18 cellular contexts compared by ENCODE assay signal in genomic region chr3:16486201-16486600, GRCh38. TPM values are rescaled to one million over a fixed set of nuclear protein-coding genes. Genes with fewer than 3 reads are reported as not detected.
DNase-seq lines count a peak whose midpoint lies in the region; ATAC-seq and TF ChIP-seq lines count a peak whose summit lies in the region.
"Had no signal": no experiment of that assay in that cellular context is flagged by ENCODE, and none has a peak within 500 bp of the region (broad histone marks: within the 10 kb centered on the region; RNA-seq: fewer than 3 reads in every experiment).

No MANE protein-coding gene starts in this region.

- peaks cover 30% of the 10 kb centered on the region for H3K9me1 ChIP-seq in IMR-90 (ENCODE audit: insufficient read depth, low read length)

- H3K27me3 ChIP-seq in IMR-90 (ENCODE audit: control insufficient read depth, insufficient read depth, low read length) (no peaks in the 10 kb centered on the region), spleen (replicated peaks in 1 of 7) (no peaks in the 10 kb centered on the region)
- H3K27me3 ChIP-seq: tibial nerve had no signal

- peak overlapping the region; percentile 15 for H3K27ac Mint-ChIP-seq in activated T-cell treated with anti-CD3 and anti-CD28 coated beads, Interleukin-2, amount 50 U/mL, for 72 hours
- H3K27ac Mint-ChIP-seq in activated naive CD8-positive, alpha-beta T cell treated with anti-CD3 and anti-CD28 coated beads, Interleukin-2, amount 10 ng/mL, durations not matched to agents 7 days and 5 days = peak overlapping the region; percentile 27
- H3K27ac Mint-ChIP-seq: CD14-positive monocyte, progenitor cell of endocrine pancreas had no signal

- 100% methylated on average over 2 of the region's 2 CpGs; no CpG with 5 or more reads in 1 of the 2 experiments for WGBS in IMR-90 (ENCODE audit: extremely low coverage in 2 of 2, insufficient read length in 1 of 2), 2 experiments
- WGBS in spleen, 5 donors = 78 to 98% (median 87%) methylated on average over 2 of the region's 2 CpGs

- CTCF ChIA-PET in IMR-90 (lab: Yijun Ruan, JAX) = no interaction called here

- dilution Hi-C loops in IMR-90 (cut with HindIII; ENCODE audit: low sequenced_read_pairs, unreplicated experiment) = no loop called here

- H3K4ac ChIP-seq in IMR-90 (ENCODE audit: low read depth, low read length) = peak overlapping the region; percentile 79

- H3K4me1 Mint-ChIP-seq in activated T-cell treated with anti-CD3 and anti-CD28 coated beads, Interleukin-2, amount 50 U/mL, for 72 hours (ENCODE audit: low read depth) = peaks cover 79% of the 10 kb centered on the region
- peaks cover 48% of the 10 kb centered on the region for H3K4me1 Mint-ChIP-seq in activated naive CD8-positive, alpha-beta T cell treated with anti-CD3 and anti-CD28 coated beads, Interleukin-2, amount 10 ng/mL, durations not matched to agents 7 days and 5 days

- H3K4me3 ChIP-seq in IMR-90 (ENCODE audit: insufficient read depth, low read depth, low read length) (no peak overlapping the region), spleen (no peak overlapping the region)
- H3K4me3 ChIP-seq: tibial nerve had no signal

- H3K9me3 ChIP-seq in IMR-90 (ENCODE audit: control insufficient read depth, insufficient read depth, low read length) (no peaks in the 10 kb centered on the region), spleen (no peaks in the 10 kb centered on the region)
- H3K9me3 ChIP-seq: tibial nerve had no signal

- peak overlapping the region; percentile 29 for H2AK9ac ChIP-seq in IMR-90 (replicated peaks; ENCODE audit: low read depth, low read length, poor library complexity)

- intact Hi-C loops in IMR-90 (cut with micrococcal nuclease) (no loop called here), spleen (cut with DNase I; ENCODE audit: low total_unique reads) (no loop called here)

- no peak for TF ChIP-seq POLR2A in IMR-90 (IDR thresholded peaks at IDR 0.05; ENCODE audit: low read depth, low read length)
- no peak for TF ChIP-seq POLR2A in spleen (IDR thresholded peaks at IDR 0.05)

- H3K14ac ChIP-seq in IMR-90 (replicated peaks; ENCODE audit: low read depth, low read length) = peak overlapping the region; percentile 60

- peak overlapping the region in 1 of 2 experiments; percentile 47; a peak in 1 of 4 replicates for H4K8ac ChIP-seq in IMR-90 (ENCODE audit: low read depth in 2 of 2, low read length in 2 of 2)

- peaks cover 9% of the 10 kb centered on the region; the same call in 1 of the 2 replicates for H4K20me1 ChIP-seq in IMR-90 (ENCODE audit: insufficient read depth, low read length)

- no peak overlapping the region for H2AFZ ChIP-seq in IMR-90 (replicated peaks; ENCODE audit: low read length, poor library complexity)

- H2BK5ac ChIP-seq in IMR-90 (ENCODE audit: low read depth, low read length, poor library complexity, severe bottlenecking) = peak overlapping the region; percentile 15

- H3K36me3 ChIP-seq in IMR-90 (ENCODE audit: control insufficient read depth, insufficient read depth, low read length) (peaks cover 14% of the 10 kb centered on the region), spleen (peaks cover 0 to 50% (median 2%) of the 10 kb centered on the region in 6 donors)

- H2BK15ac ChIP-seq in IMR-90 (ENCODE audit: low read depth, low read length) = peak overlapping the region; percentile 53; the same call in 1 of the 3 replicates

- TF ChIP-seq RAD21 in IMR-90 (IDR thresholded peaks at IDR 0.05; ENCODE audit: low read length) = no peak

- peak overlapping the region; percentile 71; the same call in 1 of the 2 replicates for H2AK5ac ChIP-seq in IMR-90 (ENCODE audit: low read depth, low read length)

- no peak overlapping the region for H3K56ac ChIP-seq in IMR-90 (ENCODE audit: extremely low read depth, insufficient read depth, low read length)

- POLR2A ChIA-PET in IMR-90 (lab: Charles Lee; ENCODE audit: unreplicated experiment) = interaction anchor here (0.6 kb wide), 1 partner anchor 139 kb away, joined by 3 read pairs; no protein-coding TSS in a partner anchor
- POLR2A ChIA-PET in activated naive CD8-positive, alpha-beta T cell treated with anti-CD3 and anti-CD28 coated beads, Interleukin-2, amount 10 ng/mL, durations not matched to agents 7 days and 5 days (lab: Charles Lee) = no interaction called here

- peak overlapping the region; percentile 64 for H2BK120ac ChIP-seq in IMR-90 (ENCODE audit: low read depth, low read length)

- no peaks in the 10 kb centered on the region for H3K9me3 Mint-ChIP-seq in activated T-cell treated with anti-CD3 and anti-CD28 coated beads, Interleukin-2, amount 50 U/mL, for 72 hours
- H3K9me3 Mint-ChIP-seq in activated naive CD8-positive, alpha-beta T cell treated with anti-CD3 and anti-CD28 coated beads, Interleukin-2, amount 10 ng/mL, durations not matched to agents 7 days and 5 days = no peaks in the 10 kb centered on the region
- H3K9me3 Mint-ChIP-seq: CD14-positive monocyte had no signal

- in situ Hi-C loops in IMR-90 (cut with MboI; ENCODE audit: low sequenced_read_pairs) = no loop called here

- DNase-seq in activated T-cell treated with anti-CD3 and anti-CD28 coated beads, Interleukin-2, amount 50 U/mL, for 72 hours = no peak
- DNase-seq in activated T-cell treated with anti-CD3 and anti-CD28 coated beads, Interleukin-2, amount 50 U/mL, for 1 hour = no peak
- no peak for DNase-seq in IMR-90
- DNase-seq in activated naive CD8-positive, alpha-beta T cell treated with anti-CD3 and anti-CD28 coated beads, Interleukin-2, amount 10 ng/mL, durations not matched to agents 7 days and 5 days = no peak
- no peak for DNase-seq in spleen
- no peak for DNase-seq in NCI-H1092 (lab: John Stamatoyannopoulos, UW)
- no peak for DNase-seq in midbrain (lab: John Stamatoyannopoulos, UW)
- DNase-seq: DMS53; mesendoderm; NCI-H1105 treated with DMSO at 0.1 percent for 48 hours; NCI-H524 treated with DMSO at 0.1 percent for 48 hours; stimulated activated naive CD4-positive, alpha-beta T cell had no signal

- H3K27me3 Mint-ChIP-seq in activated T-cell treated with anti-CD3 and anti-CD28 coated beads, Interleukin-2, amount 50 U/mL, for 72 hours (ENCODE audit: low read depth) = no peaks in the 10 kb centered on the region
- H3K27me3 Mint-ChIP-seq in activated naive CD8-positive, alpha-beta T cell treated with anti-CD3 and anti-CD28 coated beads, Interleukin-2, amount 10 ng/mL, durations not matched to agents 7 days and 5 days = no peaks in the 10 kb centered on the region

- peaks cover 29% of the 10 kb centered on the region for H3K4me1 ChIP-seq in IMR-90 (ENCODE audit: control insufficient read depth, insufficient read depth, low read length)
- peaks cover 20 to 54% (median 35%) of the 10 kb centered on the region in 6 donors for H3K4me1 ChIP-seq in spleen

- H3K36me3 Mint-ChIP-seq in activated T-cell treated with anti-CD3 and anti-CD28 coated beads, Interleukin-2, amount 50 U/mL, for 72 hours (ENCODE audit: insufficient read depth in 2 of 2) = peaks cover 26 to 43% of the 10 kb centered on the region in 2 donors
- peaks cover 59% of the 10 kb centered on the region for H3K36me3 Mint-ChIP-seq in activated naive CD8-positive, alpha-beta T cell treated with anti-CD3 and anti-CD28 coated beads, Interleukin-2, amount 10 ng/mL, durations not matched to agents 7 days and 5 days

- peak overlapping the region; percentile 54; the same call in 1 of the 2 replicates for H4K5ac ChIP-seq in IMR-90 (ENCODE audit: low read depth, low read length)

- H3K4me2 ChIP-seq in IMR-90 (ENCODE audit: low read depth, low read length) = no peak overlapping the region

- H3K18ac ChIP-seq in IMR-90 (ENCODE audit: low read depth, low read length) = peak overlapping the region; percentile 14; the same call in 1 of the 2 replicates

- peak overlapping the region in 1 of 2 donors; percentile 18 for H3K4me3 Mint-ChIP-seq in activated T-cell treated with anti-CD3 and anti-CD28 coated beads, Interleukin-2, amount 50 U/mL, for 72 hours
- no peak overlapping the region for H3K4me3 Mint-ChIP-seq in activated naive CD8-positive, alpha-beta T cell treated with anti-CD3 and anti-CD28 coated beads, Interleukin-2, amount 10 ng/mL, durations not matched to agents 7 days and 5 days
- H3K4me3 Mint-ChIP-seq: CD14-positive monocyte had no signal

- no peak for TF ChIP-seq CTCF in IMR-90 (conservative IDR thresholded peaks at IDR 0.05; ENCODE audit: low read depth, low read length)
- no peak for TF ChIP-seq CTCF in spleen (IDR thresholded peaks at IDR 0.05 in 8 of 11, conservative IDR thresholded peaks at IDR 0.05 in 3 of 11)

- H3K9ac ChIP-seq in IMR-90 (ENCODE audit: low read depth, low read length) = no peak overlapping the region

- peaks cover 32 to 76% of the 10 kb centered on the region in 2 experiments for H3K79me1 ChIP-seq in IMR-90 (ENCODE audit: low read depth in 1 of 2, low read length in 2 of 2)

- no peak overlapping the region for H3K27ac ChIP-seq in IMR-90 (ENCODE audit: insufficient read depth, low read length)
- peak overlapping the region in 5 of 8 donors; percentile 22 to 76 (median 66) for H3K27ac ChIP-seq in spleen

- H3K23ac ChIP-seq in IMR-90 (ENCODE audit: low read depth, low read length) = peak overlapping the region; percentile 72; the same call in 1 of the 2 replicates

- no TSS peak for BruUV-seq in IMR-90 (replicated peaks; lab: Mats Ljungman, UMichigan)

- H4K91ac ChIP-seq in IMR-90 (ENCODE audit: insufficient read depth, low read depth, low read length) = peak overlapping the region; percentile 51

- ATAC-seq in activated T-cell treated with anti-CD3 and anti-CD28 coated beads, Interleukin-2, amount 50 U/mL, for 72 hours (replicated peaks in 1 of 2) = no peak
- ATAC-seq in IMR-90 (ENCODE audit: low read depth) (no peak), HG03460 (IDR thresholded peaks at IDR 0.05; ENCODE audit: unreplicated experiment) (no peak)
- no peak for ATAC-seq in activated naive CD8-positive, alpha-beta T cell treated with anti-CD3 and anti-CD28 coated beads, Interleukin-2, amount 10 ng/mL, durations not matched to agents 7 days and 5 days (ENCODE audit: low read depth)
- ATAC-seq: esophagus mucosa, HCT116 had no signal

- H2BK20ac ChIP-seq in IMR-90 (ENCODE audit: low read depth, low read length) = peak overlapping the region; percentile 44; the same call in 1 of the 2 replicates

TF ChIP-seq in IMR-90, 13 proteins besides CTCF, POLR2A, EP300 and RAD21 (continues in another document):
- TF ChIP-seq MAZ (IDR thresholded peaks at IDR 0.05; ENCODE audit: borderline replicate concordance, low read depth, low read length) = no peak
- TF ChIP-seq CEBPB (IDR thresholded peaks at IDR 0.05; ENCODE audit: low read depth, low read length) = no peak
- TF ChIP-seq SMC3 (IDR thresholded peaks at IDR 0.05; ENCODE audit: low read depth, low read length) = no peak

RNA-seq across cellular contexts. Expression of gene RFTN1, which starts 27.3 kb away (rescaled TPM):
- 100 to 1,000 TPM; 128 to 132 TPM for total RNA-seq in activated T-cell treated with anti-CD3 and anti-CD28 coated beads, Interleukin-2, amount 50 U/mL, for 72 hours
- 52.0 and 52.2 TPM in 2 replicates for total RNA-seq in IMR-90 (2012; rRNA removed)
- polyA plus RNA-seq in IMR-90 (2012; rRNA removed) = 44.8 and 45.0 TPM in 2 replicates
- 37.9 and 67.2 TPM in 2 replicates for polyA plus RNA-seq in IMR-90 (2012; cell fraction: cytosol; rRNA removed)
- 19.1 and 28.3 TPM in 2 replicates for polyA plus RNA-seq in IMR-90 (2012; cell fraction: nucleus; rRNA removed; ENCODE audit: low replicate concordance)
- total RNA-seq in activated naive CD8-positive, alpha-beta T cell treated with anti-CD3 and anti-CD28 coated beads, Interleukin-2, amount 10 ng/mL, durations not matched to agents 7 days and 5 days = 10 to 100 TPM; 64.4 to 66.7 TPM
- total RNA-seq in spleen = 100 to 1,000 TPM in 1 of 7 donors, 10 to 100 TPM in 6; 57.0 to 106 (median 82.2) TPM
- polyA plus RNA-seq in spleen = 10 to 100 TPM; 30.4 to 58.2 (median 38.0) TPM
